Comparison of ENCODE assay signal across 8 cellular contexts in genomic region chr17:8383143-8383974, GRCh38.
DNase-seq lines count a peak whose midpoint lies in the region; ATAC-seq and TF ChIP-seq lines count a peak whose summit lies in the region.

RPL26 (minus strand) TSS chr17:8383193; CDS start chr17:8382310, 883 bp downstream.

- peak within 1 kb of the TSS; percentile 94 for H3K27ac Mint-ChIP-seq in central memory CD8-positive, alpha-beta T cell (ENCODE audit: low read depth)

- H3K4me3 ChIP-seq in AG09309 (ENCODE audit: control insufficient read depth, low read depth, low read length): peak within 1 kb of the TSS; percentile 83

- peak within 1 kb of the TSS; percentile 97 for H3K4me3 Mint-ChIP-seq in central memory CD8-positive, alpha-beta T cell

- peaks cover 67% of the 10 kb centered on the region for H3K4me1 Mint-ChIP-seq in central memory CD8-positive, alpha-beta T cell

- TF ChIP-seq CTCF in AG09309 (IDR thresholded peaks at IDR 0.05; ENCODE audit: control insufficient read depth, insufficient read depth, low read depth, low read length, missing control alignments): peak; percentile 89

- peak; percentile 86 for ATAC-seq in GM18909 (IDR thresholded peaks at IDR 0.05; ENCODE audit: poor library complexity, unreplicated experiment)
- ATAC-seq in HG03196 (IDR thresholded peaks at IDR 0.05; ENCODE audit: unreplicated experiment): peak; percentile 92
- ATAC-seq in central memory CD8-positive, alpha-beta T cell (replicated peaks; ENCODE audit: extremely low read depth, poor library complexity, severe bottlenecking): peak; percentile 86

- H3K9me3 Mint-ChIP-seq in central memory CD8-positive, alpha-beta T cell: no peaks in the 10 kb centered on the region

- H3K27me3 Mint-ChIP-seq in central memory CD8-positive, alpha-beta T cell: no peaks in the 10 kb centered on the region

- H3K36me3 Mint-ChIP-seq in central memory CD8-positive, alpha-beta T cell (ENCODE audit: insufficient read depth): peaks cover 59% of the 10 kb centered on the region

- DNase-seq in AG09309 (ENCODE audit: low read depth) (peak; percentile 96), NCI-H345 (lab: John Stamatoyannopoulos, UW) (peak; percentile 98), islet precursor cell (peak; percentile 100)
- DNase-seq in activated CD4-positive, CD25-positive, alpha-beta regulatory T cell (lab: John Stamatoyannopoulos, UW): peak; percentile 83 to 87 (median 84)
- DNase-seq in central memory CD8-positive, alpha-beta T cell (ENCODE audit: low spot score in 2 of 2): peak; percentile 96 to 97
- DNase-seq in stimulated activated CD4-positive, alpha-beta T cell treated with anti-CD3 and anti-CD28 coated beads, Interleukin-15, amount 100 ng/mL, for 1 hour (ENCODE audit: low read depth in 1 of 2, low spot score in 1 of 2): peak; percentile 82 to 86

Comparison
In these comparisons a context has a peak if more than half of its experiments do, and no peak if none do; other contexts are left out.
1. Peak in every context shown above with its lines: DNase-seq, ATAC-seq and H3K4me3 ChIP-seq.